Comparison of ENCODE assay signal across 31 cellular contexts in genomic region chr1:214941061-214941460, GRCh38.
"Had no signal": no experiment of that assay in that cellular context is flagged by ENCODE, and none has a peak within 500 bp of the region (broad histone marks: within the 10 kb centered on the region; RNA-seq: fewer than 3 reads in every experiment).

No MANE protein-coding gene starts in this region.

- H3K27me3 Mint-ChIP-seq: activated B cell treated with CpG ODN at 0.5 μM for 24 hours; activated CD4-positive, alpha-beta memory T cell treated with anti-CD3 and anti-CD28 coated beads, Interleukin-2, amount 10 ng/mL, durations not matched to agents 7 days and 5 days; activated CD8-positive, alpha-beta memory T cell treated with anti-CD3 and anti-CD28 coated beads, Interleukin-2, amount 10 ng/mL, durations not matched to agents 7 days and 5 days; activated naive CD4-positive, alpha-beta T cell treated with anti-CD3 and anti-CD28 coated beads, Interleukin-2, amount 50 U/mL, for 24 hours; activated T-helper 17 cell treated with anti-CD3 and anti-CD28 coated beads, Interleukin-2, amount 50 U/mL, for 72 hours; T-helper 17 cell had no signal

- DNase-seq: activated B cell treated with CpG ODN at 0.5 μM for 24 hours; activated CD4-positive, alpha-beta memory T cell treated with anti-CD3 and anti-CD28 coated beads, Interleukin-2, amount 10 ng/mL, durations not matched to agents 7 days and 5 days; activated CD4-positive, alpha-beta T cell treated with anti-CD3 and anti-CD28 coated beads for 4 hours; activated CD4-positive, alpha-beta T cell treated with anti-CD3 and anti-CD28 coated beads, Interleukin-2, amount 10 ng/mL, durations not matched to agents 7 days and 5 days; activated CD4-positive, alpha-beta T cell treated with anti-CD3 and anti-CD28 coated beads, Interleukin-2, amount 50 U/mL, for 4 hours; activated CD8-positive, alpha-beta memory T cell treated with anti-CD3 and anti-CD28 coated beads, Interleukin-2, amount 10 ng/mL, durations not matched to agents 7 days and 5 days; activated CD8-positive, alpha-beta memory T cell treated with anti-CD3 and anti-CD28 coated beads, Interleukin-2, amount 50 U/mL, for 4 hours; activated effector memory CD4-positive, alpha-beta T cell treated with Interleukin-2 at 50 U/mL for 16 hours; activated gamma-delta T cell treated with Interleukin-2 at 50 U/mL for 16 hours; activated naive CD4-positive, alpha-beta T cell treated with anti-CD3 and anti-CD28 coated beads for 36 hours; activated T-cell treated with anti-CD3 and anti-CD28 coated beads, Interleukin-2, amount 50 U/mL, for 1 hour; adrenal gland; amygdala; aorta; body of pancreas; caudate nucleus; effector CD8-positive, alpha-beta T cell; esophagus squamous epithelium; foreskin melanocyte; heart right ventricle; T-helper 1 cell; T-helper 17 cell; T1000; WERI-Rb-1 had no signal

- H3K4me3 Mint-ChIP-seq: activated B cell treated with CpG ODN at 0.5 μM for 24 hours; activated CD4-positive, alpha-beta memory T cell treated with anti-CD3 and anti-CD28 coated beads, Interleukin-2, amount 10 ng/mL, durations not matched to agents 7 days and 5 days; activated CD4-positive, alpha-beta T cell treated with anti-CD3 and anti-CD28 coated beads, Interleukin-2, amount 10 ng/mL, durations not matched to agents 7 days and 5 days; activated CD8-positive, alpha-beta memory T cell treated with anti-CD3 and anti-CD28 coated beads, Interleukin-2, amount 10 ng/mL, durations not matched to agents 7 days and 5 days; activated naive CD4-positive, alpha-beta T cell treated with anti-CD3 and anti-CD28 coated beads for 36 hours; activated naive CD4-positive, alpha-beta T cell treated with anti-CD3 and anti-CD28 coated beads, Interleukin-2, amount 50 U/mL, for 24 hours; activated T-helper 17 cell treated with anti-CD3 and anti-CD28 coated beads, Interleukin-2, amount 50 U/mL, for 72 hours; T-helper 17 cell; T-helper 2 cell treated with Interferon-gamma antibody and Interleukin-4, amounts not matched to agents 5 μg/mL and 100 μg/mL, for 36 hours had no signal

- H3K9me3 Mint-ChIP-seq: activated B cell treated with CpG ODN at 0.5 μM for 24 hours; activated CD4-positive, alpha-beta memory T cell treated with anti-CD3 and anti-CD28 coated beads, Interleukin-2, amount 10 ng/mL, durations not matched to agents 7 days and 5 days; activated CD4-positive, alpha-beta T cell treated with anti-CD3 and anti-CD28 coated beads, Interleukin-2, amount 10 ng/mL, durations not matched to agents 7 days and 5 days; activated naive CD4-positive, alpha-beta T cell treated with anti-CD3 and anti-CD28 coated beads for 36 hours; activated naive CD4-positive, alpha-beta T cell treated with anti-CD3 and anti-CD28 coated beads, Interleukin-2, amount 50 U/mL, for 24 hours; T-helper 2 cell treated with Interferon-gamma antibody and Interleukin-4, amounts not matched to agents 5 μg/mL and 100 μg/mL, for 36 hours had no signal

- H3K27ac Mint-ChIP-seq: activated B cell treated with CpG ODN at 0.5 μM for 24 hours; activated CD4-positive, alpha-beta memory T cell treated with anti-CD3 and anti-CD28 coated beads, Interleukin-2, amount 10 ng/mL, durations not matched to agents 7 days and 5 days; activated CD4-positive, alpha-beta T cell treated with anti-CD3 and anti-CD28 coated beads, Interleukin-2, amount 10 ng/mL, durations not matched to agents 7 days and 5 days; activated CD8-positive, alpha-beta memory T cell treated with anti-CD3 and anti-CD28 coated beads, Interleukin-2, amount 10 ng/mL, durations not matched to agents 7 days and 5 days; activated naive CD4-positive, alpha-beta T cell treated with anti-CD3 and anti-CD28 coated beads for 36 hours; activated naive CD4-positive, alpha-beta T cell treated with anti-CD3 and anti-CD28 coated beads, Interleukin-2, amount 50 U/mL, for 24 hours; activated T-helper 17 cell treated with anti-CD3 and anti-CD28 coated beads, Interleukin-2, amount 50 U/mL, for 72 hours; T-helper 17 cell; T-helper 2 cell treated with Interferon-gamma antibody and Interleukin-4, amounts not matched to agents 5 μg/mL and 100 μg/mL, for 36 hours had no signal

- ATAC-seq: activated CD8-positive, alpha-beta memory T cell treated with anti-CD3 and anti-CD28 coated beads, Interleukin-2, amount 10 ng/mL, durations not matched to agents 7 days and 5 days; activated T-helper 17 cell treated with anti-CD3 and anti-CD28 coated beads, Interleukin-2, amount 50 U/mL, for 72 hours; body of pancreas; gastroesophageal sphincter; heart right ventricle; T-helper 17 cell had no signal

- H3K4me1 Mint-ChIP-seq: activated B cell treated with CpG ODN at 0.5 μM for 24 hours; activated CD4-positive, alpha-beta memory T cell treated with anti-CD3 and anti-CD28 coated beads, Interleukin-2, amount 10 ng/mL, durations not matched to agents 7 days and 5 days; activated CD4-positive, alpha-beta T cell treated with anti-CD3 and anti-CD28 coated beads, Interleukin-2, amount 10 ng/mL, durations not matched to agents 7 days and 5 days; activated CD8-positive, alpha-beta memory T cell treated with anti-CD3 and anti-CD28 coated beads, Interleukin-2, amount 10 ng/mL, durations not matched to agents 7 days and 5 days; activated naive CD4-positive, alpha-beta T cell treated with anti-CD3 and anti-CD28 coated beads, Interleukin-2, amount 50 U/mL, for 24 hours; activated T-helper 17 cell treated with anti-CD3 and anti-CD28 coated beads, Interleukin-2, amount 50 U/mL, for 72 hours; T-helper 17 cell had no signal

- FAIRE-seq: colon, endometrium, endothelial cell of umbilical vein had no signal

- H3K36me3 Mint-ChIP-seq: activated CD8-positive, alpha-beta memory T cell treated with anti-CD3 and anti-CD28 coated beads, Interleukin-2, amount 10 ng/mL, durations not matched to agents 7 days and 5 days; activated naive CD4-positive, alpha-beta T cell treated with anti-CD3 and anti-CD28 coated beads, Interleukin-2, amount 50 U/mL, for 24 hours had no signal
